Comparison of ENCODE assay signal across 8 cellular contexts in genomic region chr12:95002754-95003153, GRCh38. TPM values are rescaled to one million over a fixed set of nuclear protein-coding genes. Genes with fewer than 3 reads are reported as not detected.
DNase-seq lines count a peak whose midpoint lies in the region; ATAC-seq and TF ChIP-seq lines count a peak whose summit lies in the region.

No MANE protein-coding gene starts in this region.

- no peaks in the 10 kb centered on the region for H3K36me3 ChIP-seq in esophagus (ENCODE audit: control insufficient read depth in 2 of 2, insufficient read depth in 2 of 2, low read length in 1 of 2)

- H3K4me3 ChIP-seq in GM12864 (ENCODE audit: low read depth, low read length) = peak overlapping the region; percentile 74
- H3K4me3 ChIP-seq in esophagus (ENCODE audit: low read depth in 1 of 2, low read length in 2 of 2) = peak overlapping the region; percentile 84 to 89

- H3K27ac Mint-ChIP-seq in progenitor cell of endocrine pancreas = peak overlapping the region; percentile 94

- H3K4me3 Mint-ChIP-seq in progenitor cell of endocrine pancreas (ENCODE audit: low read depth) = peak overlapping the region; percentile 95

- H3K27me3 Mint-ChIP-seq in progenitor cell of endocrine pancreas = no peaks in the 10 kb centered on the region

- H3K4me1 Mint-ChIP-seq in progenitor cell of endocrine pancreas (ENCODE audit: low read depth) = peaks cover 6% of the 10 kb centered on the region

- peaks cover 6% of the 10 kb centered on the region for H3K9me3 Mint-ChIP-seq in progenitor cell of endocrine pancreas (ENCODE audit: low read depth)

- H3K27ac ChIP-seq in esophagus (ENCODE audit: low read depth in 2 of 2, low read length in 1 of 2) = peak overlapping the region; percentile 78 to 95

- no peaks in the 10 kb centered on the region for H3K27me3 ChIP-seq in esophagus (ENCODE audit: control insufficient read depth in 1 of 2, insufficient read depth in 2 of 2, low read length in 2 of 2)

- no peak for ATAC-seq in GM21447 (IDR thresholded peaks at IDR 0.05; ENCODE audit: unreplicated experiment)

- no peaks in the 10 kb centered on the region for H3K4me1 ChIP-seq in esophagus (ENCODE audit: control insufficient read depth in 2 of 2, insufficient read depth in 2 of 2, low read length in 1 of 2)

- WGBS in esophagus, 2 donors = 18 to 19% methylated on average over 3 of the region's 3 CpGs

- H3K9me3 ChIP-seq in esophagus (ENCODE audit: control insufficient read depth in 2 of 2, insufficient read depth in 1 of 2, low read depth in 1 of 2, low read length in 1 of 2) = no peaks in the 10 kb centered on the region

- TF ChIP-seq CTCF in GM12864 (IDR thresholded peaks at IDR 0.05; ENCODE audit: low read depth, low read length, missing control alignments) = no peak
- TF ChIP-seq CTCF in progenitor cell of endocrine pancreas (IDR thresholded peaks at IDR 0.05; ENCODE audit: unreplicated experiment) = no peak

- DNase-seq in GM12864 (ENCODE audit: low read depth) (no peak), RKO (ENCODE audit: low spot score) (peak; percentile 35), progenitor cell of endocrine pancreas (ENCODE audit: low spot score, unreplicated experiment) (no peak), cortex of kidney (lab: John Stamatoyannopoulos, UW) (no peak), NOMO-1 treated with DMSO at 0.1 percent for 48 hours (lab: John Stamatoyannopoulos, UW; ENCODE audit: unreplicated experiment) (no peak)
- no peak for DNase-seq in NK-92 treated with Interleukin-12 subunit alpha and Interleukin-12 subunit beta, amount 100 ng/mL, for 24 hours (lab: John Stamatoyannopoulos, UW)

- H3K36me3 Mint-ChIP-seq in progenitor cell of endocrine pancreas (ENCODE audit: insufficient read depth) = peaks cover 7% of the 10 kb centered on the region

RNA-seq across cellular contexts. Expression of gene NDUFA12, which starts 0.7 kb away (rescaled TPM):
- polyA plus RNA-seq in esophagus = 100 to 1,000 TPM in 1 of 2 donors, 10 to 100 TPM in 1; 76.3 to 115 TPM
- total RNA-seq in progenitor cell of endocrine pancreas = 83.9 and 86.5 TPM in 2 replicates
